Comparison of ENCODE assay signal across 8 cellular contexts in genomic region chr20:36493013-36493800, GRCh38. TPM values are rescaled to one million over a fixed set of nuclear protein-coding genes. Genes with fewer than 3 reads are reported as not detected.
A peak's percentile ranks its signal among the peaks of the same experiment; 100 is the strongest.
DNase-seq lines count a peak whose midpoint lies in the region; ATAC-seq and TF ChIP-seq lines count a peak whose summit lies in the region.

No MANE protein-coding gene starts in this region.

- H3K79me2 ChIP-seq in hepatocyte, result peaks cover 84% of the 10 kb centered on the region

- peak; percentile 18 for ATAC-seq in activated CD8-positive, alpha-beta memory T cell treated with anti-CD3 and anti-CD28 coated beads, Interleukin-2, amount 10 ng/mL, durations not matched to agents 7 days and 5 days
- ATAC-seq in HG03469 (IDR thresholded peaks at IDR 0.05; ENCODE audit: unreplicated experiment), result no peak
- ATAC-seq in GM21737 (IDR thresholded peaks at IDR 0.05; ENCODE audit: unreplicated experiment), result no peak

- DNase-seq in activated CD8-positive, alpha-beta memory T cell treated with anti-CD3 and anti-CD28 coated beads, Interleukin-2, amount 10 ng/mL, durations not matched to agents 7 days and 5 days, result peak; percentile 50
- DNase-seq in activated CD8-positive, alpha-beta memory T cell treated with anti-CD3 and anti-CD28 coated beads, Interleukin-2, amount 50 U/mL, for 48 hours, result no peak
- DNase-seq in hepatocyte (ENCODE audit: low spot score), result no peak
- DNase-seq in NCI-H1048 (lab: John Stamatoyannopoulos, UW), result no peak

- H3K9ac ChIP-seq in subcutaneous abdominal adipose tissue (ENCODE audit: low read length in 5 of 5), result peak overlapping the region in 2 of 5 donors; percentile 14 to 29

- TF ChIP-seq CTCF in VCaP (conservative IDR thresholded peaks at IDR 0.05), result peak; percentile 40; the same call in 1 of the 2 replicates
- peak; percentile 26 for TF ChIP-seq CTCF in hepatocyte (IDR thresholded peaks at IDR 0.05; ENCODE audit: poor library complexity)

- H3K4me3 Mint-ChIP-seq in activated CD8-positive, alpha-beta memory T cell treated with anti-CD3 and anti-CD28 coated beads, Interleukin-2, amount 10 ng/mL, durations not matched to agents 7 days and 5 days, result no peak overlapping the region

- peaks cover 88% of the 10 kb centered on the region for H4K20me1 ChIP-seq in hepatocyte (ENCODE audit: insufficient read depth, poor library complexity, severe bottlenecking)

- H3K9me3 ChIP-seq in hepatocyte (ENCODE audit: low read depth) (no peaks in the 10 kb centered on the region), subcutaneous abdominal adipose tissue (ENCODE audit: control insufficient read depth in 5 of 5, low read length in 5 of 5) (no peaks in the 10 kb centered on the region)

- CTCF ChIA-PET in activated CD8-positive, alpha-beta memory T cell treated with anti-CD3 and anti-CD28 coated beads, Interleukin-2, amount 10 ng/mL, durations not matched to agents 7 days and 5 days (lab: Charles Lee), result interaction anchor here (0.5 to 2.7 kb wide), 13 partner anchors 15 to 293 kb away, joined by 3 to 20 read pairs (median 4); partner anchors contain the start of gene RAB5IF

- peaks cover 28% of the 10 kb centered on the region for H3K4me1 Mint-ChIP-seq in activated CD8-positive, alpha-beta memory T cell treated with anti-CD3 and anti-CD28 coated beads, Interleukin-2, amount 10 ng/mL, durations not matched to agents 7 days and 5 days

- peak overlapping the region; percentile 33 for H3K27ac ChIP-seq in VCaP
- no peak overlapping the region for H3K27ac ChIP-seq in hepatocyte
- H3K27ac ChIP-seq in subcutaneous abdominal adipose tissue (ENCODE audit: low read depth, low read length), result peak overlapping the region; percentile 43

- H3K36me3 ChIP-seq in hepatocyte (replicated peaks; ENCODE audit: insufficient read depth, low read depth) (no peaks in the 10 kb centered on the region), subcutaneous abdominal adipose tissue (ENCODE audit: control insufficient read depth in 5 of 5, insufficient read depth in 5 of 5, low read length in 5 of 5) (peaks cover 0 to 28% (median 23%) of the 10 kb centered on the region in 5 donors)

- H3K4me1 ChIP-seq in hepatocyte (ENCODE audit: insufficient read depth) (no peaks in the 10 kb centered on the region), subcutaneous abdominal adipose tissue (ENCODE audit: control insufficient read depth in 5 of 5, insufficient read depth in 5 of 5, low read length in 5 of 5) (peaks cover 9 to 50% (median 36%) of the 10 kb centered on the region in 5 donors)

- H3K9me2 ChIP-seq in hepatocyte (replicated peaks; ENCODE audit: insufficient read depth), result no peaks in the 10 kb centered on the region

- H3K4me3 ChIP-seq in hepatocyte (no peak overlapping the region), subcutaneous abdominal adipose tissue (ENCODE audit: low read depth in 1 of 5, low read length in 5 of 5) (no peak overlapping the region)

- H3K27me3 ChIP-seq in hepatocyte (no peaks in the 10 kb centered on the region), subcutaneous abdominal adipose tissue (ENCODE audit: control insufficient read depth in 5 of 5, insufficient read depth in 4 of 5, low read length in 5 of 5) (no peaks in the 10 kb centered on the region)

- WGBS in hepatocyte (ENCODE audit: low lambda C conversion rate, missing lambda C conversion rate), result 94% methylated on average over 11 of the region's 11 CpGs

- no peak overlapping the region for H3K4me2 ChIP-seq in hepatocyte

- no peaks in the 10 kb centered on the region for H3K9me3 Mint-ChIP-seq in activated CD8-positive, alpha-beta memory T cell treated with anti-CD3 and anti-CD28 coated beads, Interleukin-2, amount 10 ng/mL, durations not matched to agents 7 days and 5 days (ENCODE audit: low read depth)

- H3K27ac Mint-ChIP-seq in activated CD8-positive, alpha-beta memory T cell treated with anti-CD3 and anti-CD28 coated beads, Interleukin-2, amount 10 ng/mL, durations not matched to agents 7 days and 5 days, result peak overlapping the region; percentile 91

- H2AFZ ChIP-seq in hepatocyte, result no peak overlapping the region

- no peaks in the 10 kb centered on the region for H3K36me3 Mint-ChIP-seq in activated CD8-positive, alpha-beta memory T cell treated with anti-CD3 and anti-CD28 coated beads, Interleukin-2, amount 10 ng/mL, durations not matched to agents 7 days and 5 days

- no peaks in the 10 kb centered on the region for H3K27me3 Mint-ChIP-seq in activated CD8-positive, alpha-beta memory T cell treated with anti-CD3 and anti-CD28 coated beads, Interleukin-2, amount 10 ng/mL, durations not matched to agents 7 days and 5 days

RNA-seq across cellular contexts. Expression of gene MYL9, which starts 48.1 kb away (rescaled TPM):
- under 1 TPM; 0.59 to 0.96 TPM for total RNA-seq in activated CD8-positive, alpha-beta memory T cell treated with anti-CD3 and anti-CD28 coated beads, Interleukin-2, amount 10 ng/mL, durations not matched to agents 7 days and 5 days
- 31.8 and 46.0 TPM in 2 replicates for total RNA-seq in hepatocyte
- polyA plus RNA-seq in hepatocyte, result 169 and 175 TPM in 2 replicates

Comparison
In these comparisons a context has a peak if more than half of its experiments do, and no peak if none do; other contexts are left out.
1. RNA of gene MYL9, which starts 48.1 kb away (total RNA-seq): 31.8 to 46.0 TPM in hepatocyte; 0.59 to 0.96 TPM in activated CD8-positive, alpha-beta memory T cell treated with anti-CD3 and anti-CD28 coated beads, Interleukin-2, amount 10 ng/mL, durations not matched to agents 7 days and 5 days; every median in the first group is over 10 times any median in the second.